In the genomic region with DNA sequence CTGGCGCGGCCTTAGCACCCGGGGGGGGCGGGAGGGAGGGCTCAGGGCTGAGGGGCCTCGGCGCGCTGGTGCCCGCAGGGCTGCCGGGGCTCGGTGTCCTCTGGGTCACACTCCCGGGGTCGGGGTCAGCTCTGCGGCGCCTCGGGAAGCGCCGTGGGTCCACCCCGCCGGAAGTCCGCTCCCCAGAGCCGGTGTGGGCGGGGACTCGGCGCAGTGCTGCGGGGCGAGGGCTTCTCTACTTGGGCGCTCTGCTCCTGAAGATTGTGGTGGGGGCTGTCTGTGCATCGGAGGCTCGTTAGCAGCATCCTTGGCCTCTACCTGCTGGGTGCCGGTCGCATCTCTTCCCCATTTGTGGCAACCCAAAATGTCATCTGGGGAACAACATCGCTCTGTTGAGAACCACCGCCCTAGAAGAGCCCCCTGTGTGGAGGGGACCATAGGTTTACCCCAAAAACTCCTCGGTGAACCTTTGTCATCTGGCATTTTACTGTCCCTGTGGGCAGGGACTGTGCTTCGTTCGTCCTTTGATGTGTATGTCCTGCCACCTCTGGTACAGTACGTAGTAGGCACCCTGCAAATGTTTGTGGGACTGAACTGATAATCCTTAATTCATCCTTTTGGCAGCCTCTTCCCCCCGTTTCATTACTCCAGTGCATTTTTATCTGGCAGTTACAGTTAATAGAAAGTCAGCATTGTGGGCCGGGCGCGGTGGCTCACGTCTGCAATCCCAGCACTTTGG, we compare ENCODE assay signal across 8 cellular contexts. TPM values are rescaled to one million over a fixed set of nuclear protein-coding genes. Genes with fewer than 3 reads are reported as not detected.
DNase-seq lines count a peak whose midpoint lies in the region; ATAC-seq lines count a peak whose summit lies in the region.

No MANE protein-coding gene starts in this region.

- peak overlapping the region; percentile 72 to 97 (median 92) for H3K4me3 ChIP-seq in BLaER1 treated with 17β-estradiol and CSF1 and Interleukin-3, amounts not matched to agents 10 nM and 100 nM
- peak overlapping the region; percentile 97 for H3K4me3 ChIP-seq in rectal smooth muscle tissue (ENCODE audit: low read length)

- peak overlapping the region; percentile 73 to 88 (median 85) for H3K9ac ChIP-seq in BLaER1 treated with 17β-estradiol and CSF1 and Interleukin-3, amounts not matched to agents 10 nM and 100 nM
- H3K9ac ChIP-seq in rectal smooth muscle tissue (ENCODE audit: low read length): peak overlapping the region; percentile 84

- H3K36me3 ChIP-seq in BLaER1 treated with 17β-estradiol and CSF1 and Interleukin-3, amounts not matched to agents 10 nM and 100 nM: peaks cover 0 to 8% (median 4%) of the 10 kb centered on the region in 11 experiments; a peak in 9 of 22 replicates
- no peaks in the 10 kb centered on the region for H3K36me3 ChIP-seq in rectal smooth muscle tissue (ENCODE audit: control insufficient read depth, insufficient read depth, low read length)

- peaks cover 0 to 5% of the 10 kb centered on the region in 2 donors for H3K36me3 Mint-ChIP-seq in activated naive CD4-positive, alpha-beta T cell treated with anti-CD3 and anti-CD28 coated beads, Interleukin-2, amount 50 U/mL, for 72 hours

- peak; percentile 42 for DNase-seq in RKO (ENCODE audit: low spot score)
- DNase-seq in activated naive CD4-positive, alpha-beta T cell treated with anti-CD3 and anti-CD28 coated beads, Interleukin-2, amount 50 U/mL, for 72 hours (ENCODE audit: low spot score in 2 of 2): peak; percentile 51 to 63
- DNase-seq in left cardiac atrium: peak; percentile 78
- DNase-seq in pons (ENCODE audit: low spot score): no peak

- peak overlapping the region; percentile 39 to 82 (median 76); a peak in 21 of 22 replicates for H3K27ac ChIP-seq in BLaER1 treated with 17β-estradiol and CSF1 and Interleukin-3, amounts not matched to agents 10 nM and 100 nM
- H3K27ac ChIP-seq in rectal smooth muscle tissue (ENCODE audit: low read depth, low read length): peak overlapping the region; percentile 84

- H3K4me2 ChIP-seq in BLaER1 treated with 17β-estradiol and CSF1 and Interleukin-3, amounts not matched to agents 10 nM and 100 nM: peak overlapping the region; percentile 83 to 97 (median 94)

- H3K4me1 ChIP-seq in BLaER1 treated with 17β-estradiol and CSF1 and Interleukin-3, amounts not matched to agents 10 nM and 100 nM: peaks cover 23 to 57% (median 44%) of the 10 kb centered on the region in 10 experiments
- H3K4me1 ChIP-seq in rectal smooth muscle tissue (ENCODE audit: control insufficient read depth, insufficient read depth, low read length): peaks cover 8% of the 10 kb centered on the region

- peaks cover 37 to 52% (median 49%) of the 10 kb centered on the region in 11 experiments for H4K20me1 ChIP-seq in BLaER1 treated with 17β-estradiol and CSF1 and Interleukin-3, amounts not matched to agents 10 nM and 100 nM

- H3K27me3 ChIP-seq in BLaER1 treated with 17β-estradiol and CSF1 and Interleukin-3, amounts not matched to agents 10 nM and 100 nM: no peaks in the 10 kb centered on the region
- H3K27me3 ChIP-seq in rectal smooth muscle tissue (ENCODE audit: control insufficient read depth, insufficient read depth, low read length): no peaks in the 10 kb centered on the region

- no peaks in the 10 kb centered on the region for H3K9me3 Mint-ChIP-seq in activated naive CD4-positive, alpha-beta T cell treated with anti-CD3 and anti-CD28 coated beads, Interleukin-2, amount 50 U/mL, for 72 hours

- intact Hi-C loops in left cardiac atrium (cut with DNase I): no loop called here

- peak overlapping the region; percentile 90 to 95 for H3K27ac Mint-ChIP-seq in activated naive CD4-positive, alpha-beta T cell treated with anti-CD3 and anti-CD28 coated beads, Interleukin-2, amount 50 U/mL, for 72 hours

- ATAC-seq in GM18907 (IDR thresholded peaks at IDR 0.05; ENCODE audit: unreplicated experiment) (peak; percentile 72), HG03139 (IDR thresholded peaks at IDR 0.05; ENCODE audit: unreplicated experiment) (peak; percentile 56), left cardiac atrium (peak; percentile 85 to 92)
- peak; percentile 57 to 80 for ATAC-seq in activated naive CD4-positive, alpha-beta T cell treated with anti-CD3 and anti-CD28 coated beads, Interleukin-2, amount 50 U/mL, for 72 hours

- no peaks in the 10 kb centered on the region for H3K9me3 ChIP-seq in BLaER1 treated with 17β-estradiol and CSF1 and Interleukin-3, amounts not matched to agents 10 nM and 100 nM (replicated peaks in 1 of 11)

RNA-seq across cellular contexts. Expression of a gene that starts 0.6 kb away (rescaled TPM):
- 10 to 100 TPM; 27.3 to 31.2 TPM for total RNA-seq in activated naive CD4-positive, alpha-beta T cell treated with anti-CD3 and anti-CD28 coated beads, Interleukin-2, amount 50 U/mL, for 72 hours
- 10 to 100 TPM; 22.6 to 38.3 TPM for total RNA-seq in left cardiac atrium
